Comparison of ENCODE assay signal across 8 cellular contexts in the genomic region with DNA sequence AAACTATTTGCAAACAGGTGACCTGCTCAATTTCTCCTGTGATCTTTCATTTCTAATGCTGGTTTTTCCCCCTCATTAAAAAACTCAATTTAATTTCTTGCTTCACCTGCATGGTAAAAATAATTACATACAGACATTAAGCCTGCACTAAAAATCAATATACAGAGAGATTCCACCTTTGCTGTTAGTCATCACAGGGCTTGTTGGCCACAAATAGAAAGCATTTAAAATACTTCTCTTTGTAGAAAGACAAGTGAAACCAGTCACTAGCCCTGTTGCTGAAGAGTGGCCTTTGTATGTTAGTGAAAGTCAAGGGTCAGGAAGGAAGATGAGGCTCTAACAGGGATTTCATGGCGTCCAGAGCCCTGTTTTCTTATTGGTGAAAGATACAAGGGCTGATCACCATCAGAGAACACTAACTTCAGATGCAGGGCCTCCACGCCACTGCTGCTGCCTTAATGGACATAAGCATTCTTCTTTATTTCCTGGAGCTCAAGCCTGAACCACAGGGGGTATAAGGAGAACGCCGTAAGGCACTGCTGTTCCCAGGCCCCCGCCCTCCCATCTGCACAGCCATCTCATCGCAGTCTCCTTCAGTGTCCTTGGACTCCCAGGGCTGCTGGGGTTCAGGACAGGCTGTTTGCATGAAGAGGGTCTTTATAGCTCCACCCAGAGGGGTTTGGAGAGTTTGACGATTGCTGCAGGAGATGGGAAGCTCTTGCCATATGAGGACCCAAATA.
DNase-seq lines count a peak whose midpoint lies in the region; ATAC-seq and TF ChIP-seq lines count a peak whose summit lies in the region.

No MANE protein-coding gene starts in this region.

- peaks cover 17% of the 10 kb centered on the region for H3K27me3 ChIP-seq in MM.1S (replicated peaks; ENCODE audit: insufficient read depth, low read length)
- H3K27me3 ChIP-seq in naive thymus-derived CD4-positive, alpha-beta T cell (ENCODE audit: control insufficient read depth in 2 of 2, insufficient read depth in 2 of 2, low read length in 2 of 2): no peaks in the 10 kb centered on the region

- H4K20me1 ChIP-seq in MM.1S (ENCODE audit: insufficient read depth, low read length): no peaks in the 10 kb centered on the region

- peak overlapping the region in 2 of 10 donors; percentile 3 to 47 for H3K4me3 Mint-ChIP-seq in naive thymus-derived CD4-positive, alpha-beta T cell

- no peak overlapping the region for H3K4me3 ChIP-seq in MM.1S (ENCODE audit: low read length)
- no peak overlapping the region for H3K4me3 ChIP-seq in naive thymus-derived CD4-positive, alpha-beta T cell (ENCODE audit: low read length)

- H3K9me3 ChIP-seq in MM.1S (replicated peaks; ENCODE audit: insufficient read depth, low read length): no peaks in the 10 kb centered on the region
- no peaks in the 10 kb centered on the region for H3K9me3 ChIP-seq in naive thymus-derived CD4-positive, alpha-beta T cell (ENCODE audit: control insufficient read depth in 2 of 3, low read length in 3 of 3)

- no peaks in the 10 kb centered on the region for H3K79me2 ChIP-seq in MM.1S (ENCODE audit: low read length)

- H2AFZ ChIP-seq in MM.1S (ENCODE audit: low read length): no peak overlapping the region

- peaks cover 56 to 100% (median 91%) of the 10 kb centered on the region in 7 donors for H3K4me1 Mint-ChIP-seq in naive thymus-derived CD4-positive, alpha-beta T cell

- CTCF ChIA-PET in naive thymus-derived CD4-positive, alpha-beta T cell (lab: Charles Lee): interaction anchor here (0.7 to 0.8 kb wide), 2 partner anchors 116 to 355 kb away, joined by 3 read pairs; no protein-coding TSS in a partner anchor

- no peak overlapping the region for H3K27ac ChIP-seq in MM.1S (ENCODE audit: low read length)
- peak overlapping the region; percentile 60 for H3K27ac ChIP-seq in angular gyrus (ENCODE audit: low read depth, low read length)
- H3K27ac ChIP-seq in naive thymus-derived CD4-positive, alpha-beta T cell (ENCODE audit: low read depth, low read length): no peak overlapping the region

- H3F3A ChIP-seq in MM.1S (ENCODE audit: insufficient read depth, low read length): 0 out of 2 replicates have a peak, but pooled peaks cover 3% of the 10 kb centered on the region

- H3K9me3 Mint-ChIP-seq in naive thymus-derived CD4-positive, alpha-beta T cell: peaks cover 0 to 9% (median 0%) of the 10 kb centered on the region in 11 donors

- no peak overlapping the region for H3K9ac ChIP-seq in MM.1S (ENCODE audit: low read length)

- no peaks in the 10 kb centered on the region for H3K27me3 Mint-ChIP-seq in naive thymus-derived CD4-positive, alpha-beta T cell

- peak overlapping the region; percentile 19 for H3K4me2 ChIP-seq in MM.1S (ENCODE audit: low read depth, low read length)

- no peaks in the 10 kb centered on the region for H3K9me2 ChIP-seq in MM.1S (replicated peaks; ENCODE audit: insufficient read depth, low read length)

- H3K36me3 Mint-ChIP-seq in naive thymus-derived CD4-positive, alpha-beta T cell: peaks cover 0 to 11% (median 0%) of the 10 kb centered on the region in 5 donors

- TF ChIP-seq CTCF in GM13977 (IDR thresholded peaks at IDR 0.05; ENCODE audit: extremely low read depth, insufficient read depth, missing control alignments) (no peak), MM.1S (IDR thresholded peaks at IDR 0.05; ENCODE audit: low read length) (no peak)

- ATAC-seq in naive thymus-derived CD4-positive, alpha-beta T cell: no peak
- no peak for ATAC-seq in HG02642 (IDR thresholded peaks at IDR 0.05; ENCODE audit: poor library complexity, unreplicated experiment)

- no peaks in the 10 kb centered on the region for H3K36me3 ChIP-seq in MM.1S (replicated peaks; ENCODE audit: insufficient read depth, low read length)
- H3K36me3 ChIP-seq in naive thymus-derived CD4-positive, alpha-beta T cell (ENCODE audit: control insufficient read depth in 2 of 3, insufficient read depth in 3 of 3, low read length in 3 of 3): no peaks in the 10 kb centered on the region

- intact Hi-C loops in naive thymus-derived CD4-positive, alpha-beta T cell (cut with micrococcal nuclease): loop anchor here in 1 of 2 donors (10.0 kb wide), 1 partner anchor 918 kb away; the partner anchor contains the start of gene GNG4

- H3K27ac Mint-ChIP-seq in naive thymus-derived CD4-positive, alpha-beta T cell: peak overlapping the region; percentile 59 to 99 (median 92)

- POLR2A ChIA-PET in naive thymus-derived CD4-positive, alpha-beta T cell (lab: Charles Lee): interaction anchor here (0.8 to 1.7 kb wide), 4 partner anchors 115 to 227 kb away, joined by 3 to 4 read pairs (median 3); no protein-coding TSS in a partner anchor

- in situ Hi-C loops in GM13977 (cut with MboI; ENCODE audit: low pct_unique_long_range_greater_than_20kb, low sequenced_read_pairs, unreplicated experiment): loop anchor here (25.0 kb wide), 2 partner anchors 110 to 360 kb away; no protein-coding TSS in a partner anchor

- H3K4me1 ChIP-seq in MM.1S (ENCODE audit: low read length): peaks cover 15% of the 10 kb centered on the region
- H3K4me1 ChIP-seq in naive thymus-derived CD4-positive, alpha-beta T cell (ENCODE audit: control insufficient read depth in 2 of 2, insufficient read depth in 2 of 2, low read length in 2 of 2): peaks cover 62 to 71% of the 10 kb centered on the region in 2 donors

- DNase-seq in GM13977 (ENCODE audit: low spot score): peak; percentile 68
- peak; percentile 60 for DNase-seq in MM.1S
- DNase-seq in naive thymus-derived CD4-positive, alpha-beta T cell: no peak
- no peak for DNase-seq in NCI-H2029 treated with DMSO at 0.1 percent for 48 hours (lab: John Stamatoyannopoulos, UW)
- no peak for DNase-seq in HK-2 (ENCODE audit: unreplicated experiment)
- no peak for DNase-seq in activated CD4-positive, alpha-beta T cell treated with anti-CD3 and anti-CD28 coated beads, Interleukin-2, amount 50 U/mL, for 48 hours

Comparison
In these comparisons a context has a peak if more than half of its experiments do, and no peak if none do; other contexts are left out.
1. DNase-seq: peak in GM13977 (single experiment) and MM.1S (single experiment); none in naive thymus-derived CD4-positive, alpha-beta T cell (0 of 9), NCI-H2029 treated with DMSO at 0.1 percent for 48 hours (single experiment), HK-2 (single experiment) and activated CD4-positive, alpha-beta T cell treated with anti-CD3 and anti-CD28 coated beads, Interleukin-2, amount 50 U/mL, for 48 hours (0 of 2).